ENCODE assay signal across 8 cellular contexts in genomic region chr2:225464346-225465025, GRCh38.
DNase-seq lines count a peak whose midpoint lies in the region; ATAC-seq and TF ChIP-seq lines count a peak whose summit lies in the region.

No MANE protein-coding gene starts in this region.

- CTCF ChIA-PET in activated CD8-positive, alpha-beta T cell treated with anti-CD3 and anti-CD28 coated beads, Interleukin-2, amount 10 ng/mL, durations not matched to agents 7 days and 5 days (lab: Charles Lee), result no interaction called here

- DNase-seq in activated T-cell treated with anti-CD3 and anti-CD28 coated beads, Interleukin-2, amount 50 U/mL, for 72 hours, result peak in 1 of 2 donors; percentile 6
- DNase-seq in activated T-cell treated with anti-CD3 and anti-CD28 coated beads, Interleukin-2, amount 50 U/mL, for 48 hours, result no peak
- DNase-seq in activated CD8-positive, alpha-beta T cell treated with anti-CD3 and anti-CD28 coated beads, Interleukin-2, amount 10 ng/mL, durations not matched to agents 7 days and 5 days, result peak; percentile 25
- DNase-seq in thoracic aorta (ENCODE audit: low spot score) (no peak), middle frontal gyrus (ENCODE audit: extremely low spot score, low spot score) (no peak), KG1 (lab: John Stamatoyannopoulos, UW) (no peak), GF-D8 (lab: John Stamatoyannopoulos, UW) (no peak)

- no peaks in the 10 kb centered on the region for H3K27me3 ChIP-seq in thoracic aorta (replicated peaks; ENCODE audit: insufficient read depth)

- no peaks in the 10 kb centered on the region for H3K27me3 Mint-ChIP-seq in activated T-cell treated with anti-CD3 and anti-CD28 coated beads, Interleukin-2, amount 50 U/mL, for 72 hours (ENCODE audit: low read depth)
- H3K27me3 Mint-ChIP-seq in activated CD8-positive, alpha-beta T cell treated with anti-CD3 and anti-CD28 coated beads, Interleukin-2, amount 10 ng/mL, durations not matched to agents 7 days and 5 days (ENCODE audit: low read depth), result peaks cover 2% of the 10 kb centered on the region

- peaks cover 14% of the 10 kb centered on the region for H3K4me1 Mint-ChIP-seq in activated T-cell treated with anti-CD3 and anti-CD28 coated beads, Interleukin-2, amount 50 U/mL, for 72 hours (ENCODE audit: low read depth)
- H3K4me1 Mint-ChIP-seq in activated CD8-positive, alpha-beta T cell treated with anti-CD3 and anti-CD28 coated beads, Interleukin-2, amount 10 ng/mL, durations not matched to agents 7 days and 5 days (ENCODE audit: low read depth), result peaks cover 15% of the 10 kb centered on the region

- peak overlapping the region; percentile 63 to 82 for H3K4me3 Mint-ChIP-seq in activated T-cell treated with anti-CD3 and anti-CD28 coated beads, Interleukin-2, amount 50 U/mL, for 72 hours
- H3K4me3 Mint-ChIP-seq in activated CD8-positive, alpha-beta T cell treated with anti-CD3 and anti-CD28 coated beads, Interleukin-2, amount 10 ng/mL, durations not matched to agents 7 days and 5 days, result peak overlapping the region; percentile 70

- H3K27ac ChIP-seq in thoracic aorta, result no peak overlapping the region

- peak; percentile 76 to 90 for ATAC-seq in activated T-cell treated with anti-CD3 and anti-CD28 coated beads, Interleukin-2, amount 50 U/mL, for 72 hours (replicated peaks in 1 of 2)
- ATAC-seq in HG03103 (IDR thresholded peaks at IDR 0.05; ENCODE audit: low read depth, unreplicated experiment) (peak; percentile 74), thoracic aorta (ENCODE audit: insufficient number of reproducible peaks, low FRiP score, low read depth) (no peak)
- ATAC-seq in activated CD8-positive, alpha-beta T cell treated with anti-CD3 and anti-CD28 coated beads, Interleukin-2, amount 10 ng/mL, durations not matched to agents 7 days and 5 days, result peak; percentile 91

- peaks cover 0 to 2% of the 10 kb centered on the region in 2 donors for H3K9me3 Mint-ChIP-seq in activated T-cell treated with anti-CD3 and anti-CD28 coated beads, Interleukin-2, amount 50 U/mL, for 72 hours
- no peaks in the 10 kb centered on the region for H3K9me3 Mint-ChIP-seq in activated CD8-positive, alpha-beta T cell treated with anti-CD3 and anti-CD28 coated beads, Interleukin-2, amount 10 ng/mL, durations not matched to agents 7 days and 5 days (ENCODE audit: insufficient read depth)

- no peaks in the 10 kb centered on the region for H3K36me3 Mint-ChIP-seq in activated T-cell treated with anti-CD3 and anti-CD28 coated beads, Interleukin-2, amount 50 U/mL, for 72 hours (ENCODE audit: insufficient read depth in 2 of 2)
- H3K36me3 Mint-ChIP-seq in activated CD8-positive, alpha-beta T cell treated with anti-CD3 and anti-CD28 coated beads, Interleukin-2, amount 10 ng/mL, durations not matched to agents 7 days and 5 days (ENCODE audit: low read depth), result peaks cover 4% of the 10 kb centered on the region

- TF ChIP-seq CTCF in thoracic aorta (IDR thresholded peaks at IDR 0.05), result no peak

- no peaks in the 10 kb centered on the region for H3K9me3 ChIP-seq in thoracic aorta

- H3K4me3 ChIP-seq in thoracic aorta, result peak overlapping the region; percentile 2

- POLR2A ChIA-PET in activated CD8-positive, alpha-beta T cell treated with anti-CD3 and anti-CD28 coated beads, Interleukin-2, amount 10 ng/mL, durations not matched to agents 7 days and 5 days (lab: Charles Lee), result no interaction called here

- H3K4me1 ChIP-seq in thoracic aorta (ENCODE audit: control insufficient read depth in 1 of 2, low read depth in 2 of 2), result no peaks in the 10 kb centered on the region

- H3K27ac Mint-ChIP-seq in activated T-cell treated with anti-CD3 and anti-CD28 coated beads, Interleukin-2, amount 50 U/mL, for 72 hours, result peak overlapping the region; percentile 83
- peak overlapping the region; percentile 81 for H3K27ac Mint-ChIP-seq in activated CD8-positive, alpha-beta T cell treated with anti-CD3 and anti-CD28 coated beads, Interleukin-2, amount 10 ng/mL, durations not matched to agents 7 days and 5 days

- H3K36me3 ChIP-seq in thoracic aorta, result no peaks in the 10 kb centered on the region
